Comparison of ENCODE assay signal across 8 cellular contexts in genomic region chr3:124032881-124033359, GRCh38. TPM values are rescaled to one million over a fixed set of nuclear protein-coding genes. Genes with fewer than 3 reads are reported as not detected.
DNase-seq lines count a peak whose midpoint lies in the region; ATAC-seq and TF ChIP-seq lines count a peak whose summit lies in the region.

No MANE protein-coding gene starts in this region.

- TF ChIP-seq POLR2A in IMR-90 (IDR thresholded peaks at IDR 0.05; ENCODE audit: low read depth, low read length), result no peak

- H4K8ac ChIP-seq in IMR-90 (ENCODE audit: low read depth in 2 of 2, low read length in 2 of 2), result no peak overlapping the region

- H3K56ac ChIP-seq in IMR-90 (ENCODE audit: extremely low read depth, insufficient read depth, low read length), result no peak overlapping the region

- H3K4ac ChIP-seq in IMR-90 (ENCODE audit: low read depth, low read length), result no peak overlapping the region

- peaks cover 0 to 5% (median 0%) of the 10 kb centered on the region in 8 donors for H3K9me3 Mint-ChIP-seq in CD4-positive, alpha-beta memory T cell
- no peaks in the 10 kb centered on the region for H3K9me3 Mint-ChIP-seq in activated T-helper 17 cell treated with anti-CD3 and anti-CD28 coated beads, Interleukin-2, amount 50 U/mL, for 72 hours
- no peaks in the 10 kb centered on the region for H3K9me3 Mint-ChIP-seq in naive thymus-derived CD8-positive, alpha-beta T cell
- H3K9me3 Mint-ChIP-seq in stimulated activated memory B cell treated with anti-CD40 and anti-IgM and Interleukin-4, amounts not matched to agents 10 μg/mL and 1 μg/mL and 100 μg/mL, for 72 hours, result peaks cover 3% of the 10 kb centered on the region

- no peak for TF ChIP-seq RAD21 in IMR-90 (IDR thresholded peaks at IDR 0.05; ENCODE audit: low read length)

- H3K4me2 ChIP-seq in IMR-90 (ENCODE audit: low read depth, low read length), result peak overlapping the region; percentile 79

- no peak overlapping the region for H4K91ac ChIP-seq in IMR-90 (ENCODE audit: insufficient read depth, low read depth, low read length)

- no peaks in the 10 kb centered on the region; the same call in 1 of the 2 replicates for H4K20me1 ChIP-seq in IMR-90 (ENCODE audit: insufficient read depth, low read length)

- WGBS in IMR-90 (ENCODE audit: extremely low coverage in 2 of 2, insufficient read length in 1 of 2), 2 experiments, result 0% methylated on average over 27 of the region's 48 CpGs; no CpG with 5 or more reads in 1 of the 2 experiments

- no peak overlapping the region for H2BK5ac ChIP-seq in IMR-90 (ENCODE audit: low read depth, low read length, poor library complexity, severe bottlenecking)

- 0 out of 4 replicates have a peak, but pooled peaks cover 0 to 3% of the 10 kb centered on the region in 2 experiments for H3K79me1 ChIP-seq in IMR-90 (ENCODE audit: low read depth in 1 of 2, low read length in 2 of 2)

- peak overlapping the region; percentile 75 for H2AK9ac ChIP-seq in IMR-90 (replicated peaks; ENCODE audit: low read depth, low read length, poor library complexity)

- H3K4me1 ChIP-seq in CD4-positive, alpha-beta memory T cell (ENCODE audit: insufficient read depth, low read length), result peaks cover 5% of the 10 kb centered on the region
- H3K4me1 ChIP-seq in IMR-90 (ENCODE audit: control insufficient read depth, insufficient read depth, low read length) (peaks cover 1% of the 10 kb centered on the region; the same call in 1 of the 2 replicates), Panc1 (ENCODE audit: control insufficient read depth, insufficient read depth, low read length) (no peaks in the 10 kb centered on the region)

- H3K27me3 ChIP-seq in CD4-positive, alpha-beta memory T cell (ENCODE audit: insufficient read depth, low read length), result peaks cover 22% of the 10 kb centered on the region
- H3K27me3 ChIP-seq in IMR-90 (ENCODE audit: control insufficient read depth, insufficient read depth, low read length) (peaks cover 32% of the 10 kb centered on the region), Panc1 (ENCODE audit: control insufficient read depth, insufficient read depth, low read length) (peaks cover 45% of the 10 kb centered on the region)

- TF ChIP-seq CTCF in IMR-90 (conservative IDR thresholded peaks at IDR 0.05; ENCODE audit: low read depth, low read length), result peak; percentile 60
- TF ChIP-seq CTCF in Panc1 (IDR thresholded peaks at IDR 0.05), result peak; percentile 97

- H3K36me3 Mint-ChIP-seq in CD4-positive, alpha-beta memory T cell, result no peaks in the 10 kb centered on the region
- H3K36me3 Mint-ChIP-seq in activated T-helper 17 cell treated with anti-CD3 and anti-CD28 coated beads, Interleukin-2, amount 50 U/mL, for 72 hours (ENCODE audit: low read depth), result no peaks in the 10 kb centered on the region
- peaks cover 0 to 4% (median 3%) of the 10 kb centered on the region in 3 donors for H3K36me3 Mint-ChIP-seq in naive thymus-derived CD8-positive, alpha-beta T cell
- H3K36me3 Mint-ChIP-seq in stimulated activated memory B cell treated with anti-CD40 and anti-IgM and Interleukin-4, amounts not matched to agents 10 μg/mL and 1 μg/mL and 100 μg/mL, for 72 hours, result no peaks in the 10 kb centered on the region

- intact Hi-C loops in CD4-positive, alpha-beta memory T cell (cut with micrococcal nuclease), result no loop called here
- intact Hi-C loops in IMR-90 (cut with micrococcal nuclease), result loop anchor here (5.0 kb wide), 1 partner anchor 249 kb away; no protein-coding TSS in a partner anchor
- intact Hi-C loops in Panc1 (cut with micrococcal nuclease; ENCODE audit: unreplicated experiment), result no loop called here

- H3K9ac ChIP-seq in IMR-90 (ENCODE audit: low read depth, low read length), result peak overlapping the region; percentile 70

- no peak overlapping the region for H3K14ac ChIP-seq in IMR-90 (replicated peaks; ENCODE audit: low read depth, low read length)

- H2BK20ac ChIP-seq in IMR-90 (ENCODE audit: low read depth, low read length), result no peak overlapping the region

- H3K4me1 Mint-ChIP-seq in CD4-positive, alpha-beta memory T cell, result peaks cover 8 to 19% (median 15%) of the 10 kb centered on the region in 4 donors
- H3K4me1 Mint-ChIP-seq in activated T-helper 17 cell treated with anti-CD3 and anti-CD28 coated beads, Interleukin-2, amount 50 U/mL, for 72 hours, result peaks cover 11% of the 10 kb centered on the region
- H3K4me1 Mint-ChIP-seq in naive thymus-derived CD8-positive, alpha-beta T cell, result peaks cover 7 to 18% (median 14%) of the 10 kb centered on the region in 4 donors
- peaks cover 7% of the 10 kb centered on the region for H3K4me1 Mint-ChIP-seq in stimulated activated memory B cell treated with anti-CD40 and anti-IgM and Interleukin-4, amounts not matched to agents 10 μg/mL and 1 μg/mL and 100 μg/mL, for 72 hours

- peak; percentile 38 to 49 (median 46) for DNase-seq in CD4-positive, alpha-beta memory T cell
- DNase-seq in IMR-90 (peak; percentile 71), Panc1 (ENCODE audit: low read depth, low spot score) (no peak), fibroblast of peridontal ligament (ENCODE audit: extremely low read depth) (peak; percentile 54)
- peak; percentile 16 to 64 (median 46) for DNase-seq in naive thymus-derived CD8-positive, alpha-beta T cell

- no peak overlapping the region for H2BK120ac ChIP-seq in IMR-90 (ENCODE audit: low read depth, low read length)

- CTCF ChIA-PET in CD4-positive, alpha-beta memory T cell (lab: Charles Lee; ENCODE audit: partially characterized antibody), result interaction anchor here (0.8 to 2.6 kb wide), 9 partner anchors 9 to 27 kb away, joined by 3 to 11 read pairs (median 4); no protein-coding TSS in a partner anchor
- CTCF ChIA-PET in IMR-90 (lab: Yijun Ruan, JAX), result interaction anchor here (0.6 to 1.5 kb wide), 12 partner anchors 10 to 228 kb away, joined by 3 to 7 read pairs (median 4); no protein-coding TSS in a partner anchor
- CTCF ChIA-PET in Panc1 (lab: Charles Lee), result interaction anchor here (0.6 to 1.2 kb wide), 11 partner anchors 11 to 1494 kb away, joined by 3 to 16 read pairs (median 4); no protein-coding TSS in a partner anchor

- H3K4me3 ChIP-seq in CD4-positive, alpha-beta memory T cell (ENCODE audit: low read length in 2 of 2), result no peak overlapping the region
- H3K4me3 ChIP-seq in IMR-90 (ENCODE audit: insufficient read depth, low read depth, low read length) (peak overlapping the region; percentile 55), Panc1 (ENCODE audit: low read depth in 2 of 2, low read length in 2 of 2) (peak overlapping the region; percentile 55 to 66)

- peak overlapping the region; percentile 68; the same call in 1 of the 2 replicates for H3K23ac ChIP-seq in IMR-90 (ENCODE audit: low read depth, low read length)

- H3K9me3 ChIP-seq in CD4-positive, alpha-beta memory T cell (ENCODE audit: control insufficient read depth in 1 of 2, low read length in 2 of 2), result no peaks in the 10 kb centered on the region
- H3K9me3 ChIP-seq in IMR-90 (ENCODE audit: control insufficient read depth, insufficient read depth, low read length), result no peaks in the 10 kb centered on the region
- H3K9me3 ChIP-seq in Panc1 (ENCODE audit: control insufficient read depth, insufficient read depth, low read depth, low read length), result no peaks in the 10 kb centered on the region

- in situ Hi-C loops in IMR-90 (cut with MboI; ENCODE audit: low sequenced_read_pairs), result no loop called here
- in situ Hi-C loops in Panc1 (cut with HindIII; ENCODE audit: low pct_unique_long_range_greater_than_20kb, low sequenced_read_pairs), result no loop called here

- H2BK15ac ChIP-seq in IMR-90 (ENCODE audit: low read depth, low read length), result no peak overlapping the region

- no peak overlapping the region for H3K27ac ChIP-seq in CD4-positive, alpha-beta memory T cell (ENCODE audit: low read depth, low read length)
- H3K27ac ChIP-seq in IMR-90 (ENCODE audit: insufficient read depth, low read length), result peak overlapping the region; percentile 23; the same call in 1 of the 2 replicates
- H3K27ac ChIP-seq in Panc1 (ENCODE audit: low read length), result no peak overlapping the region

- no peak overlapping the region for H4K5ac ChIP-seq in IMR-90 (ENCODE audit: low read depth, low read length)

- H3K4me3 Mint-ChIP-seq in CD4-positive, alpha-beta memory T cell, result peak overlapping the region in 3 of 8 donors; percentile 21 to 37 (median 26)
- H3K4me3 Mint-ChIP-seq in activated T-helper 17 cell treated with anti-CD3 and anti-CD28 coated beads, Interleukin-2, amount 50 U/mL, for 72 hours, result peak overlapping the region; percentile 73
- peak overlapping the region in 5 of 10 donors; percentile 33 to 74 (median 43) for H3K4me3 Mint-ChIP-seq in naive thymus-derived CD8-positive, alpha-beta T cell
- peak overlapping the region; percentile 52 for H3K4me3 Mint-ChIP-seq in stimulated activated memory B cell treated with anti-CD40 and anti-IgM and Interleukin-4, amounts not matched to agents 10 μg/mL and 1 μg/mL and 100 μg/mL, for 72 hours

- dilution Hi-C loops in IMR-90 (cut with HindIII; ENCODE audit: low sequenced_read_pairs, unreplicated experiment), result no loop called here

- H3K27me3 Mint-ChIP-seq in CD4-positive, alpha-beta memory T cell, result peaks cover 46 to 48% of the 10 kb centered on the region in 2 donors
- H3K27me3 Mint-ChIP-seq in activated T-helper 17 cell treated with anti-CD3 and anti-CD28 coated beads, Interleukin-2, amount 50 U/mL, for 72 hours, result peaks cover 42% of the 10 kb centered on the region
- H3K27me3 Mint-ChIP-seq in naive thymus-derived CD8-positive, alpha-beta T cell, result peaks cover 23 to 52% (median 27%) of the 10 kb centered on the region in 5 donors
- peaks cover 33% of the 10 kb centered on the region for H3K27me3 Mint-ChIP-seq in stimulated activated memory B cell treated with anti-CD40 and anti-IgM and Interleukin-4, amounts not matched to agents 10 μg/mL and 1 μg/mL and 100 μg/mL, for 72 hours

- H3K27ac Mint-ChIP-seq in CD4-positive, alpha-beta memory T cell, result no peak overlapping the region
- no peak overlapping the region for H3K27ac Mint-ChIP-seq in activated T-helper 17 cell treated with anti-CD3 and anti-CD28 coated beads, Interleukin-2, amount 50 U/mL, for 72 hours
- H3K27ac Mint-ChIP-seq in naive thymus-derived CD8-positive, alpha-beta T cell, result no peak overlapping the region
- H3K27ac Mint-ChIP-seq in stimulated activated memory B cell treated with anti-CD40 and anti-IgM and Interleukin-4, amounts not matched to agents 10 μg/mL and 1 μg/mL and 100 μg/mL, for 72 hours, result no peak overlapping the region

- POLR2A ChIA-PET in CD4-positive, alpha-beta memory T cell (lab: Charles Lee; ENCODE audit: partially characterized antibody), result no interaction called here
- POLR2A ChIA-PET in IMR-90 (lab: Charles Lee; ENCODE audit: unreplicated experiment) (interaction anchor here (0.6 kb wide), 1 partner anchor 445 kb away, joined by 5 read pairs; no protein-coding TSS in a partner anchor), Panc1 (lab: Charles Lee) (interaction anchor here (0.6 to 0.8 kb wide), 4 partner anchors 16 to 432 kb away, joined by 3 to 16 read pairs (median 6); no protein-coding TSS in a partner anchor)
- POLR2A ChIA-PET in naive thymus-derived CD8-positive, alpha-beta T cell (lab: Charles Lee), result no interaction called here

- no peak overlapping the region for H3K18ac ChIP-seq in IMR-90 (ENCODE audit: low read depth, low read length)

- H3K9me1 ChIP-seq in IMR-90 (ENCODE audit: insufficient read depth, low read length), result no peaks in the 10 kb centered on the region

- H2AFZ ChIP-seq in IMR-90 (replicated peaks; ENCODE audit: low read length, poor library complexity), result peak overlapping the region; percentile 98

- H2AK5ac ChIP-seq in IMR-90 (ENCODE audit: low read depth, low read length), result no peak overlapping the region

- no peaks in the 10 kb centered on the region for H3K36me3 ChIP-seq in CD4-positive, alpha-beta memory T cell (ENCODE audit: insufficient read depth, low read length)
- H3K36me3 ChIP-seq in IMR-90 (ENCODE audit: control insufficient read depth, insufficient read depth, low read length) (no peaks in the 10 kb centered on the region), Panc1 (ENCODE audit: control insufficient read depth, insufficient read depth, low read length) (no peaks in the 10 kb centered on the region)

- BruUV-seq in IMR-90 (replicated peaks; lab: Mats Ljungman, UMichigan) (no TSS peak), Panc1 (replicated peaks; lab: Mats Ljungman, UMichigan) (no TSS peak)

- peak; percentile 93 for ATAC-seq in GM21515 (IDR thresholded peaks at IDR 0.05; ENCODE audit: unreplicated experiment)
- ATAC-seq in IMR-90 (ENCODE audit: low read depth), result peak; percentile 98
- ATAC-seq in Panc1, result peak; percentile 98
- peak; percentile 90 for ATAC-seq in activated T-helper 17 cell treated with anti-CD3 and anti-CD28 coated beads, Interleukin-2, amount 50 U/mL, for 72 hours (replicated peaks)
- ATAC-seq in naive thymus-derived CD8-positive, alpha-beta T cell, result peak; percentile 82 to 88
- peak; percentile 79 for ATAC-seq in stimulated activated memory B cell treated with anti-CD40 and anti-IgM and Interleukin-4, amounts not matched to agents 10 μg/mL and 1 μg/mL and 100 μg/mL, for 72 hours

RNA-seq across cellular contexts. Expression of gene KALRN, which starts 0.2 kb away (rescaled TPM):
- total RNA-seq in CD4-positive, alpha-beta memory T cell, result 10 to 100 TPM; 14.5 to 15.6 TPM
- 1 to 10 TPM; 2.6 to 4.3 TPM for polyA plus RNA-seq in CD4-positive, alpha-beta memory T cell
- total RNA-seq in IMR-90 (2012; rRNA removed) (4.7 and 7.7 TPM in 2 replicates), Panc1 (2021; ENCODE audit: unreplicated experiment) (1.2 TPM)
- 2.8 and 3.2 TPM in 2 replicates for polyA plus RNA-seq in IMR-90 (2012; rRNA removed)
- 2.3 and 3.5 TPM in 2 replicates for polyA plus RNA-seq in IMR-90 (2012; cell fraction: cytosol; rRNA removed)
- polyA plus RNA-seq in IMR-90 (2012; cell fraction: nucleus; rRNA removed; ENCODE audit: low replicate concordance), result 5.3 and 7.1 TPM in 2 replicates
- polyA plus RNA-seq in Panc1 (2012; ENCODE audit: insufficient read length), result 0.85 TPM
- total RNA-seq in activated T-helper 17 cell treated with anti-CD3 and anti-CD28 coated beads, Interleukin-2, amount 50 U/mL, for 72 hours, result under 1 TPM; 0.61 to 0.95 TPM
- total RNA-seq in naive thymus-derived CD8-positive, alpha-beta T cell, result 1 to 10 TPM; 2.6 to 4.4 TPM
- under 1 TPM in 2 of 3 donors, not detected in 1; 0.73 to 0.75 TPM for polyA plus RNA-seq in naive thymus-derived CD8-positive, alpha-beta T cell

RNA-seq across cellular contexts. Expression of gene ROPN1, which starts 41.0 kb away (rescaled TPM):
- not detected for total RNA-seq in CD4-positive, alpha-beta memory T cell
- not detected for polyA plus RNA-seq in CD4-positive, alpha-beta memory T cell
- total RNA-seq in IMR-90 (2012; rRNA removed) (0.18 TPM in 1 of 2 replicates, not detected in the other), Panc1 (2021; ENCODE audit: unreplicated experiment) (not detected)
- polyA plus RNA-seq in IMR-90 (2012; rRNA removed), result 0.03 TPM in 1 of 2 replicates, not detected in the other
- 0.08 TPM in 1 of 2 replicates, not detected in the other for polyA plus RNA-seq in IMR-90 (2012; cell fraction: cytosol; rRNA removed)
- not detected in 2 replicates for polyA plus RNA-seq in IMR-90 (2012; cell fraction: nucleus; rRNA removed; ENCODE audit: low replicate concordance)
- not detected for polyA plus RNA-seq in Panc1 (2012; ENCODE audit: insufficient read length)
- total RNA-seq in activated T-helper 17 cell treated with anti-CD3 and anti-CD28 coated beads, Interleukin-2, amount 50 U/mL, for 72 hours, result not detected
- not detected for total RNA-seq in naive thymus-derived CD8-positive, alpha-beta T cell
- not detected for polyA plus RNA-seq in naive thymus-derived CD8-positive, alpha-beta T cell

Comparison
In these comparisons a context has a peak if more than half of its experiments do, and no peak if none do; other contexts are left out.
1. H3K4me3 ChIP-seq: peak in IMR-90 (single experiment) and Panc1 (2 of 2); none in CD4-positive, alpha-beta memory T cell (0 of 2).
2. POLR2A ChIA-PET loops: an anchor here in IMR-90 (0.6 kb wide) and Panc1 (0.6 to 0.8 kb wide); none called in CD4-positive, alpha-beta memory T cell and naive thymus-derived CD8-positive, alpha-beta T cell.
3. Peak in every context shown above with its lines, with median percentiles within 50 percentile points of each other: ATAC-seq.